ENCODE assay signal across 1 cellular context in genomic region chr2:2333076-2333475, GRCh38.
TF ChIP-seq lines count a peak whose summit lies in the region.

No MANE protein-coding gene starts in this region.

TF ChIP-seq in SK-N-SH, 30 proteins besides CTCF, POLR2A, EP300 and RAD21 (continued from another document):
- TF ChIP-seq, protein P1, sequence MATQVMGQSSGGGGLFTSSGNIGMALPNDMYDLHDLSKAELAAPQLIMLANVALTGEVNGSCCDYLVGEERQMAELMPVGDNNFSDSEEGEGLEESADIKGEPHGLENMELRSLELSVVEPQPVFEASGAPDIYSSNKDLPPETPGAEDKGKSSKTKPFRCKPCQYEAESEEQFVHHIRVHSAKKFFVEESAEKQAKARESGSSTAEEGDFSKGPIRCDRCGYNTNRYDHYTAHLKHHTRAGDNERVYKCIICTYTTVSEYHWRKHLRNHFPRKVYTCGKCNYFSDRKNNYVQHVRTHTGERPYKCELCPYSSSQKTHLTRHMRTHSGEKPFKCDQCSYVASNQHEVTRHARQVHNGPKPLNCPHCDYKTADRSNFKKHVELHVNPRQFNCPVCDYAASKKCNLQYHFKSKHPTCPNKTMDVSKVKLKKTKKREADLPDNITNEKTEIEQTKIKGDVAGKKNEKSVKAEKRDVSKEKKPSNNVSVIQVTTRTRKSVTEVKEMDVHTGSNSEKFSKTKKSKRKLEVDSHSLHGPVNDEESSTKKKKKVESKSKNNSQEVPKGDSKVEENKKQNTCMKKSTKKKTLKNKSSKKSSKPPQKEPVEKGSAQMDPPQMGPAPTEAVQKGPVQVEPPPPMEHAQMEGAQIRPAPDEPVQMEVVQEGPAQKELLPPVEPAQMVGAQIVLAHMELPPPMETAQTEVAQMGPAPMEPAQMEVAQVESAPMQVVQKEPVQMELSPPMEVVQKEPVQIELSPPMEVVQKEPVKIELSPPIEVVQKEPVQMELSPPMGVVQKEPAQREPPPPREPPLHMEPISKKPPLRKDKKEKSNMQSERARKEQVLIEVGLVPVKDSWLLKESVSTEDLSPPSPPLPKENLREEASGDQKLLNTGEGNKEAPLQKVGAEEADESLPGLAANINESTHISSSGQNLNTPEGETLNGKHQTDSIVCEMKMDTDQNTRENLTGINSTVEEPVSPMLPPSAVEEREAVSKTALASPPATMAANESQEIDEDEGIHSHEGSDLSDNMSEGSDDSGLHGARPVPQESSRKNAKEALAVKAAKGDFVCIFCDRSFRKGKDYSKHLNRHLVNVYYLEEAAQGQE (IDR thresholded peaks at IDR 0.05; ENCODE audit: low read depth, low read length) = no peak
- no peak for TF ChIP-seq NFIC (IDR thresholded peaks at IDR 0.05; ENCODE audit: borderline replicate concordance)
- 0 out of 2 replicates have a peak, but pooled peaks have one; percentile 7 for TF ChIP-seq RCOR1 (IDR thresholded peaks at IDR 0.05; ENCODE audit: low read length)
- no peak for TF ChIP-seq ELF1 (IDR thresholded peaks at IDR 0.05)
- no peak for TF ChIP-seq POLR2AphosphoS5 (IDR thresholded peaks at IDR 0.05; ENCODE audit: low read depth, low read length)
- no peak for TF ChIP-seq USF1 (IDR thresholded peaks at IDR 0.05; ENCODE audit: borderline replicate concordance, low read depth)
- no peak for TF ChIP-seq SMC3 (IDR thresholded peaks at IDR 0.05; ENCODE audit: low read depth, low read length)
- TF ChIP-seq TCF12 (IDR thresholded peaks at IDR 0.05) = no peak
- TF ChIP-seq FOXJ3 (CRISPR knock-in tag; IDR thresholded peaks at IDR 0.05) = 0 out of 2 replicates have a peak, but pooled peaks have one; percentile 29
- no peak for TF ChIP-seq GABPA (IDR thresholded peaks at IDR 0.05; ENCODE audit: low read depth)
- TF ChIP-seq GATA2 (CRISPR knock-in tag; IDR thresholded peaks at IDR 0.05) = no peak
- peak; percentile 80 for TF ChIP-seq MXI1 (IDR thresholded peaks at IDR 0.05; ENCODE audit: low read depth, low read length)
- no peak for TF ChIP-seq SIN3A (IDR thresholded peaks at IDR 0.05; ENCODE audit: borderline replicate concordance, low read depth, low read length)
- TF ChIP-seq NRF1 (IDR thresholded peaks at IDR 0.05; ENCODE audit: low read depth, low read length) = no peak
- no peak for TF ChIP-seq RXRA (IDR thresholded peaks at IDR 0.05; ENCODE audit: borderline replicate concordance, low read depth)
- TF ChIP-seq TAF1 (IDR thresholded peaks at IDR 0.05; ENCODE audit: borderline replicate concordance, low read depth, low read length) = no peak
